Comparison of ENCODE assay signal across 20 cellular contexts in genomic region chrX:152713815-152714787, GRCh38. TPM values are rescaled to one million over a fixed set of nuclear protein-coding genes. Genes with fewer than 3 reads are reported as not detected.
"Had no signal": no experiment of that assay in that cellular context is flagged by ENCODE, and none has a peak within 500 bp of the region (broad histone marks: within the 10 kb centered on the region; RNA-seq: fewer than 3 reads in every experiment).

MAGEA2B (plus strand) TSS chrX:152714628; CDS start chrX:152717107, 2,479 bp downstream.

RNA-seq across cellular contexts. Expression of gene MAGEA2B, which starts in this region (rescaled TPM):
- total RNA-seq: activated B cell treated with CpG ODN at 0.5 μM for 24 hours; activated CD4-positive, alpha-beta memory T cell treated with anti-CD3 and anti-CD28 coated beads for 36 hours; activated CD4-positive, alpha-beta T cell treated with anti-CD3 and anti-CD28 coated beads, Interleukin-2, amount 10 ng/mL, durations not matched to agents 24 days and 14 days; activated CD8-positive, alpha-beta memory T cell treated with anti-CD3 and anti-CD28 coated beads for 36 hours; activated CD8-positive, alpha-beta T cell treated with anti-CD3 and anti-CD28 coated beads for 36 hours; activated naive CD4-positive, alpha-beta T cell treated with anti-CD3 and anti-CD28 coated beads for 36 hours; activated naive CD4-positive, alpha-beta T cell treated with anti-CD3 and anti-CD28 coated beads, Interleukin-2, amount 50 U/mL, for 72 hours; activated naive CD8-positive, alpha-beta T cell treated with anti-CD3 and anti-CD28 coated beads for 36 hours; activated T-cell treated with anti-CD3 and anti-CD28 coated beads, Interleukin-2, amount 50 U/mL, for 4 hours; activated T-cell treated with anti-CD3 and anti-CD28 coated beads, Interleukin-2, amount 50 U/mL, for 72 hours; activated T-helper 1 cell treated with anti-CD3 and anti-CD28 coated beads, Interleukin-12 subunit alpha, Interleukin-12 subunit beta, Interleukin-2, Interleukin-4 antibody, amounts not matched to agents 30 ng/mL and 10 ng/mL and 1 ng/mL, durations not matched to agents 14 hours and 24 hours and 36 hours; activated T-helper 17 cell treated with anti-CD3 and anti-CD28 coated beads, Interleukin-2, amount 50 U/mL, for 72 hours; adrenal gland; aorta; body of pancreas; breast epithelium; cardiac muscle cell; chondrocyte; T-helper 17 cell; T-helper 2 cell treated with Interferon-gamma antibody and Interleukin-4, amounts not matched to agents 100 ng/mL and 5 ng/mL, for 36 hours had no signal
- polyA plus RNA-seq: adrenal gland, aorta had no signal
